Comparison of ENCODE assay signal across 22 cellular contexts in genomic region chr4:78033859-78034258, GRCh38. TPM values are rescaled to one million over a fixed set of nuclear protein-coding genes. Genes with fewer than 3 reads are reported as not detected.
"Had no signal": no experiment of that assay in that cellular context is flagged by ENCODE, and none has a peak within 500 bp of the region (broad histone marks: within the 10 kb centered on the region; RNA-seq: fewer than 3 reads in every experiment).

No MANE protein-coding gene starts in this region.

- H3K4me3 ChIP-seq: dorsolateral prefrontal cortex, left lung, neural progenitor cell, right lobe of liver, thoracic aorta, tibial nerve, upper lobe of left lung, uterus had no signal

- H3K9me3 ChIP-seq: left lung, right lobe of liver, thoracic aorta, tibial nerve, upper lobe of left lung, uterus had no signal

- ATAC-seq: esophagus mucosa; left cardiac atrium; left lung; naive thymus-derived CD4-positive, alpha-beta T cell; right lobe of liver; stimulated activated naive B cell treated with anti-CD40 and anti-IgM and Interleukin-4, amounts not matched to agents 10 μg/mL and 1 μg/mL and 100 μg/mL, for 72 hours had no signal

- FAIRE-seq: colon, kidney, small intestine had no signal

- DNase-seq: dorsolateral prefrontal cortex; effector CD4-positive, alpha-beta T cell; kidney; left cardiac atrium; left lung; mesenchymal stem cell; midbrain; naive thymus-derived CD4-positive, alpha-beta T cell; posterior cingulate gyrus; right lobe of liver; small intestine; stimulated activated CD4-positive, alpha-beta T cell treated with anti-CD3 and anti-CD28 coated beads, Interleukin-15, amount 100 ng/mL, for 24 hours; stimulated activated CD4-positive, alpha-beta T cell treated with anti-CD3 and anti-CD28 coated beads, Interleukin-2, amount 100 ng/mL, for 48 hours; stimulated activated naive B cell treated with anti-CD40 and anti-IgM and Interleukin-4, amounts not matched to agents 10 μg/mL and 1 μg/mL and 100 μg/mL, for 72 hours; upper lobe of left lung; uterus had no signal

- H3K27me3 ChIP-seq: left lung, neural progenitor cell, right lobe of liver, tibial nerve, upper lobe of left lung, uterus had no signal

- H3K36me3 ChIP-seq: left lung, neural progenitor cell, right lobe of liver, thoracic aorta, tibial nerve, upper lobe of left lung, uterus had no signal

- H3K4me1 ChIP-seq: left lung, right lobe of liver, tibial nerve, upper lobe of left lung, uterus had no signal

- H3K27ac ChIP-seq: dorsolateral prefrontal cortex, epithelial cell of prostate, left lung, neural progenitor cell, right lobe of liver, thoracic aorta, tibial nerve, upper lobe of left lung, uterus had no signal

RNA-seq across cellular contexts. Expression of gene FRAS1, which starts 23.3 kb away (rescaled TPM):
- polyA plus RNA-seq: naive thymus-derived CD4-positive, alpha-beta T cell had no signal
